Comparison of ENCODE assay signal across 13 cellular contexts in the genomic region with DNA sequence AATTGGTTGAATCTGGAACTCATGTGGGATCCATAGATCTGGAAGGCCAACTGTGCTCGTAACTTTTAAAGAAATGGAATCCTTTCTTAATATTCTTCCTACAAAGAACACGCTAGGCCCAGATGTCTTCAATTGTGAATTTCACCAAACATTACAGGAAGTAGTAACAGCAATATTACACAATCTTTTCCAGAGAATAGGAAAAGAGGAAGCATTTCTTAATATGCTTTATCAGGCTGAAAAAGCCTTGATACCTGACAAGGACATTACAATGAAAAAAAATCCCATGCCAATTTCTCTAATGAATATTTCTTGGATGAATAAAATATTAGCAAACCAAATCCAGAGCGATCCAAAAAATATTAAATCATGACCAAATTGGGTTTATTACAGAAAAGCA.
A peak's percentile ranks its signal among the peaks of the same experiment; 100 is the strongest.
DNase-seq lines count a peak whose midpoint lies in the region; ATAC-seq and TF ChIP-seq lines count a peak whose summit lies in the region.
"Had no signal": no experiment of that assay in that cellular context is flagged by ENCODE, and none has a peak within 500 bp of the region (broad histone marks: within the 10 kb centered on the region; RNA-seq: fewer than 3 reads in every experiment).

No MANE protein-coding gene starts in this region.

- H3K27ac ChIP-seq in IMR-90 (ENCODE audit: insufficient read depth, low read length) (no peak overlapping the region), left ventricle myocardium inferior (replicated peaks) (peak overlapping the region; percentile 94), tibial nerve (peak overlapping the region in 3 of 4 donors; percentile 1 to 82 (median 78)), neuronal stem cell (replicated peaks; ENCODE audit: low read length) (no peak overlapping the region)

- H2BK120ac ChIP-seq in IMR-90 (ENCODE audit: low read depth, low read length) (no peak overlapping the region), neuronal stem cell (ENCODE audit: low read depth, low read length) (no peak overlapping the region)

- H4K20me1 ChIP-seq in IMR-90 (ENCODE audit: insufficient read depth, low read length), result no peaks in the 10 kb centered on the region

- H3K4ac ChIP-seq in IMR-90 (ENCODE audit: low read depth, low read length), result no peak overlapping the region
- H3K4ac ChIP-seq in neuronal stem cell (ENCODE audit: low read length), result no peak overlapping the region

- no TSS peak for BruUV-seq in IMR-90 (replicated peaks; lab: Mats Ljungman, UMichigan)

- H3K9me1 ChIP-seq in IMR-90 (ENCODE audit: insufficient read depth, low read length), result no peaks in the 10 kb centered on the region

- TF ChIP-seq POLR2A in IMR-90 (IDR thresholded peaks at IDR 0.05; ENCODE audit: low read depth, low read length) (no peak), tibial nerve (IDR thresholded peaks at IDR 0.05) (no peak)

- H3K4me1 ChIP-seq in IMR-90 (ENCODE audit: control insufficient read depth, insufficient read depth, low read length) (no peaks in the 10 kb centered on the region; the same call in 1 of the 2 replicates), adipocyte (ENCODE audit: control insufficient read depth, insufficient read depth, low read length) (peaks cover 50% of the 10 kb centered on the region), left ventricle myocardium inferior (peaks cover 55% of the 10 kb centered on the region), tibial nerve (peaks cover 0 to 59% (median 22%) of the 10 kb centered on the region in 4 donors), neuronal stem cell (ENCODE audit: control insufficient read depth in 2 of 2, insufficient read depth in 1 of 2, low read depth in 1 of 2, low read length in 2 of 2) (no peaks in the 10 kb centered on the region)

- H3K56ac ChIP-seq in IMR-90 (ENCODE audit: extremely low read depth, insufficient read depth, low read length), result no peak overlapping the region

- H3K23ac ChIP-seq in IMR-90 (ENCODE audit: low read depth, low read length), result no peak overlapping the region
- no peak overlapping the region for H3K23ac ChIP-seq in neuronal stem cell (ENCODE audit: low read depth, low read length, poor library complexity)

- TF ChIP-seq CTCF in IMR-90 (conservative IDR thresholded peaks at IDR 0.05; ENCODE audit: low read depth, low read length) (no peak), left ventricle myocardium inferior (IDR thresholded peaks at IDR 0.05; ENCODE audit: borderline replicate concordance) (no peak), tibial nerve (IDR thresholded peaks at IDR 0.05) (no peak)

- in situ Hi-C loops in IMR-90 (cut with MboI; ENCODE audit: low sequenced_read_pairs), result no loop called here

- H3K9ac ChIP-seq in IMR-90 (ENCODE audit: low read depth, low read length) (no peak overlapping the region), adipocyte (ENCODE audit: low read length) (peak overlapping the region; percentile 75), neuronal stem cell (ENCODE audit: low read depth, low read length, poor library complexity) (no peak overlapping the region)

- CTCF ChIA-PET in IMR-90 (lab: Yijun Ruan, JAX), result no interaction called here

- intact Hi-C loops in IMR-90 (cut with micrococcal nuclease) (no loop called here), left ventricle myocardium inferior (cut with micrococcal nuclease) (no loop called here)

- peak in 1 of 2 donors; percentile 78 for TF ChIP-seq EP300 in tibial nerve (IDR thresholded peaks at IDR 0.05)

- no peak overlapping the region for H2AK5ac ChIP-seq in IMR-90 (ENCODE audit: low read depth, low read length)
- H2AK5ac ChIP-seq in neuronal stem cell (ENCODE audit: low read depth, low read length), result no peak overlapping the region

- no peak for TF ChIP-seq RAD21 in IMR-90 (IDR thresholded peaks at IDR 0.05; ENCODE audit: low read length)

- no peak overlapping the region for H4K5ac ChIP-seq in IMR-90 (ENCODE audit: low read depth, low read length)

- H3K79me1 ChIP-seq in IMR-90 (ENCODE audit: low read depth in 1 of 2, low read length in 2 of 2), result no peaks in the 10 kb centered on the region
- no peaks in the 10 kb centered on the region for H3K79me1 ChIP-seq in neuronal stem cell (ENCODE audit: low read depth, low read length)

- H3K18ac ChIP-seq in IMR-90 (ENCODE audit: low read depth, low read length) (no peak overlapping the region), neuronal stem cell (ENCODE audit: low read length) (no peak overlapping the region)

- H2BK5ac ChIP-seq in IMR-90 (ENCODE audit: low read depth, low read length, poor library complexity, severe bottlenecking) (no peak overlapping the region), neuronal stem cell (ENCODE audit: low read length) (no peak overlapping the region)

- H4K8ac ChIP-seq in IMR-90 (ENCODE audit: low read depth in 2 of 2, low read length in 2 of 2) (no peak overlapping the region), neuronal stem cell (ENCODE audit: low read depth, low read length) (no peak overlapping the region)

- H3K9me3 ChIP-seq in IMR-90 (ENCODE audit: control insufficient read depth, insufficient read depth, low read length) (peaks cover 10% of the 10 kb centered on the region), adipocyte (ENCODE audit: control insufficient read depth, low read length) (peaks cover 17% of the 10 kb centered on the region), left ventricle myocardium inferior (replicated peaks) (peaks cover 15% of the 10 kb centered on the region), tibial nerve (peaks cover 0 to 10% (median 0%) of the 10 kb centered on the region in 4 donors), neuronal stem cell (replicated peaks in 1 of 2; ENCODE audit: control insufficient read depth in 2 of 2, insufficient read depth in 1 of 2, low read depth in 1 of 2, low read length in 2 of 2) (peaks cover 4 to 12% of the 10 kb centered on the region in 2 donors)

- H3K4me2 ChIP-seq in IMR-90 (ENCODE audit: low read depth, low read length), result no peak overlapping the region
- no peak overlapping the region for H3K4me2 ChIP-seq in neuronal stem cell (ENCODE audit: insufficient read depth, low read length, poor library complexity, severe bottlenecking)

- H2BK12ac ChIP-seq in neuronal stem cell (ENCODE audit: low read length), result no peak overlapping the region

- H3K4me3 ChIP-seq in IMR-90 (ENCODE audit: insufficient read depth, low read depth, low read length) (no peak overlapping the region), adipocyte (ENCODE audit: low read length) (no peak overlapping the region), left ventricle myocardium inferior (no peak overlapping the region), tibial nerve (no peak overlapping the region), neuronal stem cell (ENCODE audit: low read length in 2 of 2) (no peak overlapping the region)

- ATAC-seq in IMR-90 (ENCODE audit: low read depth) (no peak), HG02973 (IDR thresholded peaks at IDR 0.05; ENCODE audit: unreplicated experiment) (no peak)

- no peak overlapping the region for H2BK20ac ChIP-seq in IMR-90 (ENCODE audit: low read depth, low read length)

- H3K36me3 ChIP-seq in IMR-90 (ENCODE audit: control insufficient read depth, insufficient read depth, low read length) (no peaks in the 10 kb centered on the region), adipocyte (ENCODE audit: control insufficient read depth, insufficient read depth, low read length, severe bottlenecking) (no peaks in the 10 kb centered on the region), left ventricle myocardium inferior (no peaks in the 10 kb centered on the region), tibial nerve (no peaks in the 10 kb centered on the region), neuronal stem cell (replicated peaks in 1 of 2; ENCODE audit: control insufficient read depth in 2 of 2, insufficient read depth in 2 of 2, low read length in 2 of 2) (no peaks in the 10 kb centered on the region)

- dilution Hi-C loops in IMR-90 (cut with HindIII; ENCODE audit: low sequenced_read_pairs, unreplicated experiment), result no loop called here

- DNase-seq in IMR-90, result no peak
- peak; percentile 63 for DNase-seq in adipocyte (ENCODE audit: low read depth)
- no peak for DNase-seq in left ventricle myocardium inferior
- DNase-seq in tibial nerve (ENCODE audit: low spot score in 2 of 2), result no peak
- no peak for DNase-seq in neuronal stem cell (ENCODE audit: low spot score)
- no peak for DNase-seq in glomerular visceral epithelial cell (ENCODE audit: extremely low spot score)
- DNase-seq: CD4-positive, alpha-beta T cell; KG1; left cardiac atrium; NCI-H1694 treated with DMSO at 0.1 percent for 48 hours; NCI-H510A treated with DMSO at 0.1 percent for 48 hours; T1000 had no signal

- no peak overlapping the region for H4K91ac ChIP-seq in IMR-90 (ENCODE audit: insufficient read depth, low read depth, low read length)
- no peak overlapping the region for H4K91ac ChIP-seq in neuronal stem cell (ENCODE audit: low read depth, low read length, poor library complexity)

- no peak overlapping the region for H2AK9ac ChIP-seq in IMR-90 (replicated peaks; ENCODE audit: low read depth, low read length, poor library complexity)

- H3K14ac ChIP-seq in IMR-90 (replicated peaks; ENCODE audit: low read depth, low read length) (no peak overlapping the region), neuronal stem cell (ENCODE audit: low read length) (no peak overlapping the region)

- H3K27me3 ChIP-seq in IMR-90 (ENCODE audit: control insufficient read depth, insufficient read depth, low read length) (no peaks in the 10 kb centered on the region), adipocyte (replicated peaks; ENCODE audit: control insufficient read depth, insufficient read depth, low read length) (no peaks in the 10 kb centered on the region), left ventricle myocardium inferior (ENCODE audit: low read depth) (no peaks in the 10 kb centered on the region), tibial nerve (no peaks in the 10 kb centered on the region), neuronal stem cell (ENCODE audit: control insufficient read depth in 3 of 3, insufficient read depth in 3 of 3, low read depth in 1 of 3, low read length in 3 of 3) (no peaks in the 10 kb centered on the region)

- H2AFZ ChIP-seq in IMR-90 (replicated peaks; ENCODE audit: low read length, poor library complexity) (no peak overlapping the region), neuronal stem cell (ENCODE audit: low read length) (no peak overlapping the region)

- H2BK15ac ChIP-seq in IMR-90 (ENCODE audit: low read depth, low read length), result no peak overlapping the region
- H2BK15ac ChIP-seq in neuronal stem cell (ENCODE audit: low read length), result no peak overlapping the region

- POLR2A ChIA-PET in IMR-90 (lab: Charles Lee; ENCODE audit: unreplicated experiment), result no interaction called here

- no CpG with 5 or more reads among the region's 3 CpGs for WGBS in IMR-90 (ENCODE audit: extremely low coverage in 2 of 2, insufficient read length in 1 of 2), 2 experiments
- 58 to 62% methylated on average over 3 of the region's 3 CpGs for WGBS in tibial nerve, 2 donors
- no CpG with 5 or more reads among the region's 3 CpGs for WGBS in neuronal stem cell (ENCODE audit: extremely low coverage in 2 of 2, insufficient read length in 2 of 2, insufficient replicate concordance in 1 of 2), 2 donors

TF ChIP-seq in IMR-90, 13 proteins besides CTCF, POLR2A, EP300 and RAD21:
- TF ChIP-seq CEBPB (IDR thresholded peaks at IDR 0.05; ENCODE audit: low read depth, low read length), result peak; percentile 57; the same call in 1 of the 2 replicates
- TF ChIP-seq BHLHE40 (IDR thresholded peaks at IDR 0.05; ENCODE audit: low read depth, low read length), result no peak

Comparison
In these comparisons a context has a peak if more than half of its experiments do, and no peak if none do; other contexts are left out.
1. H3K27ac ChIP-seq: peak in left ventricle myocardium inferior (single experiment) and tibial nerve (3 of 4); none in IMR-90 (single experiment) and neuronal stem cell (single experiment).